Comparison of ENCODE assay signal across 26 cellular contexts in the genomic region with DNA sequence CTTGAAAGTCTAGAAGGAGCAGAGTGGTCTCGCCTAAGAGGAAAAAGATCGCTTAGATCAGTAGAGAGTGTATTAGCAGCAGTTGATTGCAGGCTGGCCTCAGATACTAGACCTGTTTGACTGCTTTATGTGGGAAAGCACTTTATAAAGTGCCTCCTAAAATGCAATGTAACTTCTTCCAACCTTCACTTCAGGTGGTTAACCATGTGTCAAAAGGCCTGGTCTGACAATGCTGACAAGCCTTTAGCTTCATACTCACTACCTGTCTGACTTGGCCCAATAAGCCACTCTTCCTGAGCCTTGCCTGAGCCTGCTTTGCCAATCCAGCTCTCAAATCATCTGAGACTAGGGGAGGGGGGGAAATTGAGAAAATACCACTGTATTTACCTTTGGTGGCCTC. TPM values are rescaled to one million over a fixed set of nuclear protein-coding genes. Genes with fewer than 3 reads are reported as not detected.
A peak's percentile ranks its signal among the peaks of the same experiment; 100 is the strongest.
DNase-seq lines count a peak whose midpoint lies in the region; ATAC-seq, FAIRE-seq and TF ChIP-seq lines count a peak whose summit lies in the region.
"Had no signal": no experiment of that assay in that cellular context is flagged by ENCODE, and none has a peak within 500 bp of the region (broad histone marks: within the 10 kb centered on the region; RNA-seq: fewer than 3 reads in every experiment).

No MANE protein-coding gene starts in this region.

- H3K27me3 ChIP-seq in bronchial epithelial cell (ENCODE audit: control insufficient read depth, insufficient read depth, low read length) = no peaks in the 10 kb centered on the region
- no peaks in the 10 kb centered on the region for H3K27me3 ChIP-seq in thyroid gland
- no peaks in the 10 kb centered on the region for H3K27me3 ChIP-seq in SJCRH30
- H3K27me3 ChIP-seq: BLaER1 had no signal

- FAIRE-seq in bronchial epithelial cell (lab: Jason Lieb, UNC) = peak; percentile 50
- FAIRE-seq: D721Med, GM12891, GM18507, GM19239, H54 had no signal

- intact Hi-C loops in thyroid gland (cut with DNase I) = no loop called here

- H3K9me3 ChIP-seq in thyroid gland (no peaks in the 10 kb centered on the region), SJCRH30 (replicated peaks) (no peaks in the 10 kb centered on the region)
- H3K9me3 ChIP-seq: BLaER1, HAP-1 had no signal

- peaks cover 11 to 22% of the 10 kb centered on the region in 2 donors for H3K4me1 ChIP-seq in thyroid gland
- H3K4me1 ChIP-seq in SJCRH30 = no peaks in the 10 kb centered on the region
- H3K4me1 ChIP-seq: BLaER1, HAP-1 had no signal

- peak overlapping the region; percentile 59 to 64 (median 63) for H3K27ac ChIP-seq in thyroid gland
- no peak overlapping the region for H3K27ac ChIP-seq in SJCRH30
- H3K27ac ChIP-seq: BLaER1, C4-2B had no signal

- TF ChIP-seq CTCF in bronchial epithelial cell (IDR thresholded peaks at IDR 0.05; ENCODE audit: insufficient read depth, low read length, severe bottlenecking) = no peak
- TF ChIP-seq CTCF in thyroid gland (IDR thresholded peaks at IDR 0.05) = no peak

- H3K36me3 ChIP-seq in bronchial epithelial cell (ENCODE audit: control insufficient read depth, insufficient read depth, low read length) (no peaks in the 10 kb centered on the region), thyroid gland (no peaks in the 10 kb centered on the region), SJCRH30 (no peaks in the 10 kb centered on the region)
- H3K36me3 ChIP-seq: BLaER1, HAP-1 had no signal

- H3K4me3 ChIP-seq in bronchial epithelial cell (ENCODE audit: low read depth, low read length) (no peak overlapping the region), thyroid gland (replicated peaks in 1 of 3) (no peak overlapping the region), SJCRH30 (no peak overlapping the region)
- H3K4me3 ChIP-seq: BLaER1, GM23338, HAP-1 had no signal

- ATAC-seq in GM18873 (IDR thresholded peaks at IDR 0.05; ENCODE audit: low FRiP score, unreplicated experiment) (no peak), GM18907 (IDR thresholded peaks at IDR 0.05; ENCODE audit: unreplicated experiment) (no peak)
- ATAC-seq: GM23338 had no signal

- WGBS in thyroid gland, 2 donors = 26 to 36% methylated on average over 2 of the region's 2 CpGs

- DNase-seq in NCI-H69 (lab: John Stamatoyannopoulos, UW) (peak; percentile 20), bronchial epithelial cell (ENCODE audit: low read depth) (no peak), iPS-NIHi11 (ENCODE audit: low spot score) (peak; percentile 23), thyroid gland (peak; percentile 63 to 70), GM03348 (ENCODE audit: low spot score) (no peak), SJCRH30 (no peak)
- DNase-seq: CD4-positive, alpha-beta T cell; CD8-positive, alpha-beta memory T cell; DMS 273 treated with DMSO at 0.1 percent for 48 hours; DMS79; EL; GDM1; HFFc6 had no signal

- TF ChIP-seq POLR2A in thyroid gland (IDR thresholded peaks at IDR 0.05) = peak in 1 of 2 donors; percentile 54

RNA-seq across cellular contexts. Expression of a gene that starts 14.6 kb away (rescaled TPM):
- under 0.01 and 0.26 TPM in 2 replicates for total RNA-seq in bronchial epithelial cell
- 100 to 1,000 TPM in 1 of 4 donors, 10 to 100 TPM in 3; 45.1 to 113 (median 63.2) TPM for total RNA-seq in thyroid gland
- total RNA-seq in SJCRH30 (2014; rRNA removed; shearing (Covaris generic)) = 0.03 and 0.14 TPM in 2 replicates
- total RNA-seq: A172; B cell; CD4-positive, alpha-beta T cell; CD8-positive, alpha-beta memory T cell; HFFc6 had no signal

Comparison
In these comparisons a context has a peak if more than half of its experiments do, and no peak if none do; other contexts are left out.
1. DNase-seq: peak in NCI-H69 (single experiment), iPS-NIHi11 (single experiment) and thyroid gland (2 of 2); none in bronchial epithelial cell (single experiment), GM03348 (single experiment) and SJCRH30 (0 of 2).
2. RNA of a gene that starts 14.6 kb away (total RNA-seq): 45.1 to 113 TPM in thyroid gland; under 0.01 to 0.26 TPM in bronchial epithelial cell and 0.03 to 0.14 TPM in SJCRH30; every median in the first group is over 10 times any median in the second.